15 cellular contexts compared by ENCODE assay signal in the genomic region with DNA sequence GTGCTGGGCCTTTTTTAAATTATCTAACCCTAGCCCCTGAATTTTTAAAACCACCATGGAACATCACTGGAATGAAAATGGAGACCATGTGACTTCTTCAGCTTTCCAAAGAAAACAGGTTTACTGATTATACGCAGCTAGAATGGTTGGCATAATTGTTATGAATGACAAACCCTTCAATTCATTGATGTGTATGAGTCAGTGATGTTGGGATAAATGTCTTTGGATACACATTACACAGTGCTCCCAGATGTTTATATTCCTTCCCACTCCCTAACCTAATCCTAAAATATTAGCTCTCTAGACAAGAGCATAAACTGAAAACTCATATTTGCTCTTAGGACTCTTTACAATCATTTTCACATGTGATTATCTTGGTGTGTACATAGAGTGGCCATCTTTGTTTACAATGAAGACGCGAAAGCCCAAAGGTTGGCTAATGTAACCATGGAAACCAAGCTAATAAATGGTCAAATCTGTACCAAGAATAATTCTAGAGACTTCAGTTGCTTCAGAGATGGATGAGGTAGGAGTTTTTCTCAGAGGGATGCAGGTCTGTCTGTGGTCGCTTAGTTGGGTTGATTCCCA.
DNase-seq lines count a peak whose midpoint lies in the region; ATAC-seq and TF ChIP-seq lines count a peak whose summit lies in the region.
"Had no signal": no experiment of that assay in that cellular context is flagged by ENCODE, and none has a peak within 500 bp of the region (broad histone marks: within the 10 kb centered on the region; RNA-seq: fewer than 3 reads in every experiment).

No MANE protein-coding gene starts in this region.

- peaks cover 4% of the 10 kb centered on the region for H3K9me3 Mint-ChIP-seq in activated T-helper 1 cell treated with anti-CD3 and anti-CD28 coated beads, Interleukin-12 subunit alpha, Interleukin-12 subunit beta, Interleukin-2, Interleukin-4 antibody, amounts not matched to agents 30 ng/mL and 10 ng/mL and 1 ng/mL, durations not matched to agents 14 hours and 24 hours and 36 hours
- peaks cover 0 to 5% of the 10 kb centered on the region in 2 donors for H3K9me3 Mint-ChIP-seq in activated naive CD4-positive, alpha-beta T cell treated with anti-CD3 and anti-CD28 coated beads, Interleukin-2, amount 50 U/mL, for 72 hours
- H3K9me3 Mint-ChIP-seq: IgD-negative memory B cell had no signal

- no peaks in the 10 kb centered on the region for H3K36me3 ChIP-seq in osteoblast (ENCODE audit: insufficient read depth, low read length)
- H3K36me3 ChIP-seq: HAP-1 had no signal

- no peak overlapping the region for H3K4me2 ChIP-seq in osteoblast (ENCODE audit: insufficient read depth, low read length)
- H3K4me2 ChIP-seq: SK-N-SH had no signal

- no peaks in the 10 kb centered on the region for H3K27me3 Mint-ChIP-seq in activated T-helper 1 cell treated with anti-CD3 and anti-CD28 coated beads, Interleukin-12 subunit alpha, Interleukin-12 subunit beta, Interleukin-2, Interleukin-4 antibody, amounts not matched to agents 30 ng/mL and 10 ng/mL and 1 ng/mL, durations not matched to agents 14 hours and 24 hours and 36 hours (ENCODE audit: insufficient read depth)
- H3K27me3 Mint-ChIP-seq: IgD-negative memory B cell had no signal

- H3K4me1 ChIP-seq in osteoblast (ENCODE audit: insufficient read depth, low read length), result peaks cover 23% of the 10 kb centered on the region
- H3K4me1 ChIP-seq: HAP-1 had no signal

- H3K4me1 Mint-ChIP-seq in activated T-helper 1 cell treated with anti-CD3 and anti-CD28 coated beads, Interleukin-12 subunit alpha, Interleukin-12 subunit beta, Interleukin-2, Interleukin-4 antibody, amounts not matched to agents 30 ng/mL and 10 ng/mL and 1 ng/mL, durations not matched to agents 14 hours and 24 hours and 36 hours (ENCODE audit: low read depth), result peaks cover 18% of the 10 kb centered on the region

- H3K36me3 Mint-ChIP-seq in activated T-helper 1 cell treated with anti-CD3 and anti-CD28 coated beads, Interleukin-12 subunit alpha, Interleukin-12 subunit beta, Interleukin-2, Interleukin-4 antibody, amounts not matched to agents 30 ng/mL and 10 ng/mL and 1 ng/mL, durations not matched to agents 14 hours and 24 hours and 36 hours (ENCODE audit: low read depth), result no peaks in the 10 kb centered on the region
- no peaks in the 10 kb centered on the region for H3K36me3 Mint-ChIP-seq in activated naive CD4-positive, alpha-beta T cell treated with anti-CD3 and anti-CD28 coated beads, Interleukin-2, amount 50 U/mL, for 72 hours
- H3K36me3 Mint-ChIP-seq: IgD-negative memory B cell had no signal

- no peak overlapping the region for H3K4me3 Mint-ChIP-seq in activated T-helper 1 cell treated with anti-CD3 and anti-CD28 coated beads, Interleukin-12 subunit alpha, Interleukin-12 subunit beta, Interleukin-2, Interleukin-4 antibody, amounts not matched to agents 30 ng/mL and 10 ng/mL and 1 ng/mL, durations not matched to agents 14 hours and 24 hours and 36 hours
- H3K4me3 Mint-ChIP-seq: IgD-negative memory B cell had no signal

- H3K4me3 ChIP-seq in osteoblast (ENCODE audit: insufficient read depth, low read length), result no peak overlapping the region
- H3K4me3 ChIP-seq: HAP-1 had no signal

- DNase-seq in Caki2 (ENCODE audit: low read depth) (peak; percentile 9), M059J (ENCODE audit: low read depth) (peak; percentile 13), osteoblast (ENCODE audit: insufficient read length, low spot score, missing footprints) (no peak), NCI-H187 (lab: John Stamatoyannopoulos, UW) (no peak), EL (no peak)
- DNase-seq in activated T-helper 1 cell treated with anti-CD3 and anti-CD28 coated beads, Interleukin-12 subunit alpha, Interleukin-12 subunit beta, Interleukin-2, Interleukin-4 antibody, amounts not matched to agents 30 ng/mL and 10 ng/mL and 1 ng/mL, durations not matched to agents 14 hours and 24 hours and 36 hours (ENCODE audit: low spot score), result no peak
- DNase-seq in activated naive CD4-positive, alpha-beta T cell treated with anti-CD3 and anti-CD28 coated beads, Interleukin-2, amount 50 U/mL, for 72 hours (ENCODE audit: low spot score in 2 of 2), result no peak
- DNase-seq: DMS153, NCI-H2081, NCI-H510A treated with DMSO at 0.1 percent for 48 hours, SHP77, SK-N-SH had no signal

- ATAC-seq in activated naive CD4-positive, alpha-beta T cell treated with anti-CD3 and anti-CD28 coated beads, Interleukin-2, amount 50 U/mL, for 72 hours, result no peak

- H2AFZ ChIP-seq in osteoblast (ENCODE audit: low read length), result no peak overlapping the region

- H3K27me3 ChIP-seq in osteoblast (ENCODE audit: insufficient read depth, low read length), result no peaks in the 10 kb centered on the region

- peak overlapping the region; percentile 34 for H3K27ac Mint-ChIP-seq in activated T-helper 1 cell treated with anti-CD3 and anti-CD28 coated beads, Interleukin-12 subunit alpha, Interleukin-12 subunit beta, Interleukin-2, Interleukin-4 antibody, amounts not matched to agents 30 ng/mL and 10 ng/mL and 1 ng/mL, durations not matched to agents 14 hours and 24 hours and 36 hours
- H3K27ac Mint-ChIP-seq in activated naive CD4-positive, alpha-beta T cell treated with anti-CD3 and anti-CD28 coated beads, Interleukin-2, amount 50 U/mL, for 72 hours, result no peak overlapping the region
- H3K27ac Mint-ChIP-seq: IgD-negative memory B cell had no signal

- no peaks in the 10 kb centered on the region for H3K79me2 ChIP-seq in osteoblast (ENCODE audit: insufficient read depth, low read length)

- H3K27ac ChIP-seq in osteoblast (ENCODE audit: low read depth, low read length), result peak overlapping the region; percentile 22
- H3K27ac ChIP-seq: C4-2B had no signal

- in situ Hi-C loops in Caki2 (cut with HindIII; ENCODE audit: low pct_unique_long_range_greater_than_20kb, low sequenced_read_pairs), result no loop called here

- H3K9me3 ChIP-seq in osteoblast (ENCODE audit: low read depth, low read length), result no peaks in the 10 kb centered on the region
- H3K9me3 ChIP-seq: HAP-1, SK-N-SH had no signal

- intact Hi-C loops in activated T-helper 1 cell treated with anti-CD3 and anti-CD28 coated beads, Interleukin-12 subunit alpha, Interleukin-12 subunit beta, Interleukin-2, Interleukin-4 antibody, amounts not matched to agents 30 ng/mL and 10 ng/mL and 1 ng/mL, durations not matched to agents 14 hours and 24 hours and 36 hours (cut with micrococcal nuclease), result no loop called here

- no peak for TF ChIP-seq CTCF in osteoblast (IDR thresholded peaks at IDR 0.05; ENCODE audit: extremely low read depth, low read depth, low read length)

- no peaks in the 10 kb centered on the region for H4K20me1 ChIP-seq in osteoblast (ENCODE audit: insufficient read depth, low read length)

Comparison
In these comparisons a context has a peak if more than half of its experiments do, and no peak if none do; other contexts are left out.
1. DNase-seq: peak in Caki2 (single experiment) and M059J (single experiment); none in activated T-helper 1 cell treated with anti-CD3 and anti-CD28 coated beads, Interleukin-12 subunit alpha, Interleukin-12 subunit beta, Interleukin-2, Interleukin-4 antibody, amounts not matched to agents 30 ng/mL and 10 ng/mL and 1 ng/mL, durations not matched to agents 14 hours and 24 hours and 36 hours (single experiment), osteoblast (single experiment), NCI-H187 (0 of 2), EL (single experiment) and activated naive CD4-positive, alpha-beta T cell treated with anti-CD3 and anti-CD28 coated beads, Interleukin-2, amount 50 U/mL, for 72 hours (0 of 2).